In genomic region chr16:8714143-8714542, GRCh38 we compare ENCODE assay signal across 25 cellular contexts. TPM values are rescaled to one million over a fixed set of nuclear protein-coding genes. Genes with fewer than 3 reads are reported as not detected.
DNase-seq lines count a peak whose midpoint lies in the region; TF ChIP-seq lines count a peak whose summit lies in the region.
"Had no signal": no experiment of that assay in that cellular context is flagged by ENCODE, and none has a peak within 500 bp of the region (broad histone marks: within the 10 kb centered on the region; RNA-seq: fewer than 3 reads in every experiment).

No MANE protein-coding gene starts in this region.

- WGBS in trophoblast cell (ENCODE audit: extremely low coverage, insufficient coverage, insufficient read length) = no CpG with 5 or more reads among the region's 7 CpGs

- no peak overlapping the region for H4K91ac ChIP-seq in trophoblast cell (ENCODE audit: low read depth, low read length)

- no peak overlapping the region for H2BK12ac ChIP-seq in trophoblast cell (ENCODE audit: low read length)

- H2BK120ac ChIP-seq in trophoblast cell (ENCODE audit: insufficient read depth, low read length, poor library complexity) = no peak overlapping the region

- H2AFZ ChIP-seq in trophoblast cell (ENCODE audit: insufficient read depth, low read length, poor library complexity) = no peak overlapping the region

- H3K4me1 ChIP-seq in SJCRH30 = peaks cover 54% of the 10 kb centered on the region
- no peaks in the 10 kb centered on the region for H3K4me1 ChIP-seq in trophoblast cell (ENCODE audit: control insufficient read depth in 1 of 2, insufficient read depth in 2 of 2, low read length in 2 of 2)
- H3K4me1 ChIP-seq: ascending aorta had no signal

- H3K9ac ChIP-seq in trophoblast cell (ENCODE audit: low read length) = no peak overlapping the region

- H3K36me3 ChIP-seq in SJCRH30 (no peaks in the 10 kb centered on the region), trophoblast cell (ENCODE audit: control insufficient read depth in 1 of 2, insufficient read depth in 2 of 2, low read length in 2 of 2) (no peaks in the 10 kb centered on the region)
- H3K36me3 ChIP-seq: ascending aorta had no signal

- H3K9me3 ChIP-seq in SJCRH30 (replicated peaks) (no peaks in the 10 kb centered on the region), trophoblast cell (ENCODE audit: insufficient read depth, low read depth, low read length) (no peaks in the 10 kb centered on the region)

- H3K79me1 ChIP-seq in trophoblast cell (ENCODE audit: low read length) = no peaks in the 10 kb centered on the region

- H3K18ac ChIP-seq in trophoblast cell (ENCODE audit: low read length) = no peak overlapping the region

- no peak overlapping the region for H3K4me2 ChIP-seq in trophoblast cell (ENCODE audit: low read length)

- no peak overlapping the region for H4K12ac ChIP-seq in trophoblast cell (ENCODE audit: low read depth, low read length)

- no peak overlapping the region for H2AK5ac ChIP-seq in trophoblast cell (ENCODE audit: low read length)

- intact Hi-C loops in head of caudate nucleus (cut with DNase I) = no loop called here

- no peak overlapping the region for H3K23ac ChIP-seq in trophoblast cell (ENCODE audit: low read length)

- in situ Hi-C loops in GM13977 (cut with MboI; ENCODE audit: low pct_unique_long_range_greater_than_20kb, low sequenced_read_pairs, unreplicated experiment) = no loop called here

- H2BK5ac ChIP-seq in trophoblast cell (ENCODE audit: low read depth, low read length, poor library complexity) = no peak overlapping the region

- DNase-seq in NCI-H146 (lab: John Stamatoyannopoulos, UW) (peak; percentile 9), NCI-H146 treated with DMSO at 0.1 percent for 48 hours (lab: John Stamatoyannopoulos, UW; ENCODE audit: unreplicated experiment) (no peak), SJCRH30 (peak in 1 of 2 experiments; percentile 27), head of caudate nucleus (peak in 25 of 42 donors; percentile 12 to 62 (median 32)), occipital lobe (lab: John Stamatoyannopoulos, UW) (peak; percentile 34), GM13977 (ENCODE audit: low spot score) (no peak), trophoblast cell (no peak), GM10266 (ENCODE audit: extremely low spot score) (no peak)
- DNase-seq: activated CD4-positive, alpha-beta T cell treated with anti-CD3 and anti-CD28 coated beads for 1 hour; activated CD8-positive, alpha-beta T cell treated with anti-CD3 and anti-CD28 coated beads for 36 hours; Calu3; DND-41; kidney; mucosa of descending colon; NCI-H187; NCI-H345; NCI-H774; stimulated activated CD4-positive, alpha-beta T cell treated with anti-CD3 and anti-CD28 coated beads, Interleukin-15, amount 100 ng/mL, for 24 hours; stimulated activated naive B cell treated with anti-CD40 and anti-IgM and Interleukin-4, amounts not matched to agents 10 μg/mL and 1 μg/mL and 100 μg/mL, for 72 hours; T-helper 17 cell had no signal

- H4K8ac ChIP-seq in trophoblast cell (ENCODE audit: low read depth, low read length) = no peak overlapping the region

- no peaks in the 10 kb centered on the region for H3K79me2 ChIP-seq in trophoblast cell (ENCODE audit: control insufficient read depth, insufficient read depth, low read length, poor library complexity)

- H3K27me3 ChIP-seq in SJCRH30 (no peaks in the 10 kb centered on the region), trophoblast cell (ENCODE audit: insufficient read depth, low read length) (no peaks in the 10 kb centered on the region)
- H3K27me3 ChIP-seq: ascending aorta had no signal

- H3K27ac ChIP-seq in SJCRH30 (peak overlapping the region; percentile 94), trophoblast cell (ENCODE audit: low read depth, low read length) (no peak overlapping the region)
- H3K27ac ChIP-seq: 22Rv1, ascending aorta, RWPE1, SK-N-MC had no signal

- H3K14ac ChIP-seq in trophoblast cell (ENCODE audit: low read length) = no peak overlapping the region

- TF ChIP-seq CTCF in GM13977 (IDR thresholded peaks at IDR 0.05; ENCODE audit: extremely low read depth, insufficient read depth, missing control alignments) (no peak), GM10266 (IDR thresholded peaks at IDR 0.05; ENCODE audit: control insufficient read depth, insufficient read depth, low read depth, missing control alignments) (no peak)

- peak overlapping the region; percentile 60 for H3K4me3 ChIP-seq in SJCRH30
- H3K4me3 ChIP-seq in trophoblast cell (ENCODE audit: low read depth, low read length) = no peak overlapping the region
- H3K4me3 ChIP-seq: ascending aorta, lung, mucosa of descending colon, SK-N-MC had no signal

- H3K4ac ChIP-seq in trophoblast cell (ENCODE audit: low read depth, low read length) = no peak overlapping the region

RNA-seq across cellular contexts. Expression of gene ABAT, which starts 39.7 kb away (rescaled TPM):
- total RNA-seq in SJCRH30 (2014; rRNA removed; shearing (Covaris generic)) = 79.1 and 80.0 TPM in 2 replicates
- 86.1 TPM for total RNA-seq in occipital lobe
- polyA plus RNA-seq in trophoblast cell (2013) = 2.5 and 2.6 TPM in 2 replicates

Comparison
In these comparisons a context has a peak if more than half of its experiments do, and no peak if none do; other contexts are left out.
1. DNase-seq: peak in NCI-H146 (single experiment), head of caudate nucleus (25 of 42) and occipital lobe (single experiment); none in NCI-H146 treated with DMSO at 0.1 percent for 48 hours (single experiment), GM13977 (single experiment), trophoblast cell (0 of 2) and GM10266 (single experiment).